ENCODE assay signal across 21 cellular contexts in genomic region chr11:27525824-27526516, GRCh38.
"Had no signal": no experiment of that assay in that cellular context is flagged by ENCODE, and none has a peak within 500 bp of the region (broad histone marks: within the 10 kb centered on the region; RNA-seq: fewer than 3 reads in every experiment).

No MANE protein-coding gene starts in this region.

- DNase-seq: effector CD4-positive, alpha-beta T cell; endodermal cell; erythroblast; gastrocnemius medialis; immature natural killer cell; lower lobe of right lung; mesenchymal stem cell; midbrain; occipital lobe; pancreas; right lobe of liver; stimulated activated CD4-positive, alpha-beta T cell treated with anti-CD3 and anti-CD28 coated beads, Interleukin-15, amount 100 ng/mL, for 24 hours; stimulated activated CD4-positive, alpha-beta T cell treated with anti-CD3 and anti-CD28 coated beads, Interleukin-1b, Interleukin-23, amount 100 ng/mL, for 48 hours; stimulated activated CD4-positive, alpha-beta T cell treated with anti-CD3 and anti-CD28 coated beads, Interleukin-4, amount 100 ng/mL, for 24 hours; upper lobe of right lung had no signal

- H3K27ac ChIP-seq: coronary artery, gastrocnemius medialis, lower lobe of right lung, neural progenitor cell, pancreas, right lobe of liver, tibial nerve, upper lobe of right lung, vagina had no signal

- H3K4me1 ChIP-seq: gastrocnemius medialis, lower lobe of right lung, neural progenitor cell, pancreas, tibial nerve, upper lobe of right lung, vagina had no signal

- H3K4me3 ChIP-seq: coronary artery, gastrocnemius medialis, lower lobe of right lung, neural progenitor cell, pancreas, right lobe of liver, tibial nerve, upper lobe of right lung, vagina had no signal

- H3K36me3 ChIP-seq: gastrocnemius medialis, lower lobe of right lung, neural progenitor cell, pancreas, right lobe of liver, tibial nerve, upper lobe of right lung, vagina had no signal

- H3K27me3 ChIP-seq: gastrocnemius medialis, neural progenitor cell, pancreas, right lobe of liver, tibial nerve, upper lobe of right lung, vagina had no signal

- ATAC-seq: gastrocnemius medialis; lower lobe of right lung; natural killer cell treated with Interleukin-12 subunit alpha and Interleukin-12 subunit beta and Interleukin-15 and Interleukin-18, amount 100 ng/mL, for 72 hours; pancreas; right lobe of liver; stimulated activated memory B cell treated with anti-CD40 and anti-IgM and Interleukin-4, amounts not matched to agents 10 μg/mL and 1 μg/mL and 100 μg/mL, for 72 hours; upper lobe of right lung had no signal

- H3K9me3 ChIP-seq: gastrocnemius medialis, lower lobe of right lung, pancreas, right lobe of liver, tibial nerve, upper lobe of right lung, vagina had no signal
